ENCODE assay signal across 15 cellular contexts in genomic region chrX:155022587-155022986, GRCh38. TPM values are rescaled to one million over a fixed set of nuclear protein-coding genes. Genes with fewer than 3 reads are reported as not detected.
DNase-seq lines count a peak whose midpoint lies in the region; ATAC-seq, FAIRE-seq and TF ChIP-seq lines count a peak whose summit lies in the region.
"Had no signal": no experiment of that assay in that cellular context is flagged by ENCODE, and none has a peak within 500 bp of the region (broad histone marks: within the 10 kb centered on the region; RNA-seq: fewer than 3 reads in every experiment).

F8 (minus strand) TSS chrX:155022723; CDS start chrX:155022552, 171 bp downstream.

- H3K4me2 ChIP-seq in K562 (ENCODE audit: insufficient read depth, low read length), result peak within 1 kb of the TSS; percentile 77
- H3K4me2 ChIP-seq: BLaER1 had no signal

- H3K4me1 ChIP-seq in K562 (replicated peaks in 1 of 2; ENCODE audit: control insufficient read depth in 2 of 2, insufficient read depth in 2 of 2, low read length in 2 of 2) (peaks cover 14 to 31% of the 10 kb centered on the region in 2 experiments), thymus (ENCODE audit: control insufficient read depth, insufficient read depth, low read length) (no peaks in the 10 kb centered on the region), mucosa of descending colon (ENCODE audit: low read depth) (no peaks in the 10 kb centered on the region), suprapubic skin (no peaks in the 10 kb centered on the region)
- H3K4me1 ChIP-seq: BLaER1 had no signal

- no peaks in the 10 kb centered on the region for H3K9me1 ChIP-seq in K562 (ENCODE audit: control insufficient read depth, insufficient read depth, low read length)

- WGBS in K562 (ENCODE audit: insufficient coverage, low coverage, missing lambda C conversion rate), result 0% methylated on average over 1 of the region's 1 CpG
- WGBS in thymus, result 6% methylated on average over 1 of the region's 1 CpG
- WGBS in suprapubic skin, result 7% methylated on average over 1 of the region's 1 CpG

- TF ChIP-seq EP300 in K562 (IDR thresholded peaks at IDR 0.05; ENCODE audit: low read length) (peak; percentile 73), suprapubic skin (IDR thresholded peaks at IDR 0.05) (no peak)

- CTCF ChIA-PET in K562 (lab: Yijun Ruan, JAX; ENCODE audit: low intra/inter-chr PET ratio), result no interaction called here

- H3K27ac ChIP-seq in K562 (ENCODE audit: extremely low read depth, low read depth, low read length), result peak within 1 kb of the TSS; percentile 18; the same call in 1 of the 3 replicates
- no peak within 1 kb of the TSS for H3K27ac ChIP-seq in thymus (ENCODE audit: low read depth)
- H3K27ac ChIP-seq in suprapubic skin, result no peak within 1 kb of the TSS
- H3K27ac ChIP-seq: BLaER1 had no signal

- H2AFZ ChIP-seq in K562 (ENCODE audit: low read depth, low read length), result peak within 1 kb of the TSS; percentile 76

- intact Hi-C loops in K562 (cut with micrococcal nuclease) (no loop called here), mucosa of descending colon (cut with DNase I, micrococcal nuclease) (no loop called here)

- ATAC-seq in K562 (no peak), left lobe of liver (no peak), mucosa of descending colon (no peak), GM18868 (IDR thresholded peaks at IDR 0.05; ENCODE audit: unreplicated experiment) (no peak)
- ATAC-seq: stimulated activated naive CD8-positive, alpha-beta T cell treated with anti-CD3 and anti-CD28 coated beads, Interleukin-15, amount 100 ng/mL, for 72 hours had no signal

- POLR2A ChIA-PET in K562 (lab: Yijun Ruan, JAX), result no interaction called here

- BruUV-seq in K562 (replicated peaks; lab: Mats Ljungman, UMichigan), result no TSS peak

- in situ Hi-C loops in K562 (cut with MboI), result no loop called here

- no peak for TF ChIP-seq CTCF in K562 (IDR thresholded peaks at IDR 0.05 in 2 of 3, conservative IDR thresholded peaks at IDR 0.05 in 1 of 3; ENCODE audit: insufficient read depth in 2 of 3, low read depth in 1 of 3, low read length in 3 of 3)
- TF ChIP-seq CTCF in mucosa of descending colon (IDR thresholded peaks at IDR 0.05), result no peak
- no peak for TF ChIP-seq CTCF in suprapubic skin (IDR thresholded peaks at IDR 0.05)

- DNase-seq in OCI-M1 (lab: John Stamatoyannopoulos, UW) (peak; percentile 58), K562 (ENCODE audit: extremely low read depth in 1 of 4, low spot score in 3 of 4) (peak in 2 of 4 experiments; percentile 33 to 60), left lobe of liver (ENCODE audit: low spot score) (no peak), mucosa of descending colon (no peak), suprapubic skin (ENCODE audit: low spot score in 2 of 2) (no peak)
- DNase-seq: activated CD4-positive, alpha-beta T cell treated with anti-CD3 and anti-CD28 coated beads, Interleukin-2, amount 50 U/mL, for 48 hours; GOT3; NCI-H1436 treated with DMSO at 0.1 percent for 48 hours; NCI-H446; stimulated activated naive CD8-positive, alpha-beta T cell treated with anti-CD3 and anti-CD28 coated beads, Interleukin-15, amount 100 ng/mL, for 72 hours; T-helper 9 cell had no signal

- H3K4me3 ChIP-seq in K562 (no peak within 1 kb of the TSS; the same call in 1 of the 2 replicates), thymus (ENCODE audit: low read length) (no peak within 1 kb of the TSS), mucosa of descending colon (no peak within 1 kb of the TSS), suprapubic skin (no peak within 1 kb of the TSS)
- H3K4me3 ChIP-seq: BLaER1 had no signal

- H3K27me3 ChIP-seq in K562 (ENCODE audit: control insufficient read depth in 2 of 2, insufficient read depth in 2 of 2, low read length in 2 of 2) (no peaks in the 10 kb centered on the region), thymus (ENCODE audit: control insufficient read depth, insufficient read depth) (no peaks in the 10 kb centered on the region), suprapubic skin (no peaks in the 10 kb centered on the region)

- peak within 1 kb of the TSS; percentile 26 to 43; a peak in 2 of 4 replicates for H3K9ac ChIP-seq in K562 (ENCODE audit: insufficient read depth in 1 of 2, low read depth in 2 of 2, low read length in 2 of 2)
- H3K9ac ChIP-seq: BLaER1 had no signal

- no peaks in the 10 kb centered on the region for H4K20me1 ChIP-seq in K562 (replicated peaks; ENCODE audit: control insufficient read depth, insufficient read depth, low read length)
- H4K20me1 ChIP-seq: BLaER1 had no signal

- TF ChIP-seq RAD21 in K562 (CRISPR knock-in tag; conservative IDR thresholded peaks at IDR 0.05 in 1 of 2, IDR thresholded peaks at IDR 0.05 in 1 of 2), result no peak

- H3K9me3 ChIP-seq in K562 (replicated peaks; ENCODE audit: control insufficient read depth, insufficient read depth, low read depth, low read length) (no peaks in the 10 kb centered on the region), thymus (ENCODE audit: control insufficient read depth) (no peaks in the 10 kb centered on the region), mucosa of descending colon (no peaks in the 10 kb centered on the region), suprapubic skin (no peaks in the 10 kb centered on the region)
- H3K9me3 ChIP-seq: BLaER1 had no signal

- no peak for TF ChIP-seq POLR2A in K562 (conservative IDR thresholded peaks at IDR 0.05)
- TF ChIP-seq POLR2A in suprapubic skin (IDR thresholded peaks at IDR 0.05), result no peak

- peak; percentile 74 for FAIRE-seq in K562 (lab: Jason Lieb, UNC)
- FAIRE-seq: endothelial cell of umbilical vein had no signal

- H3K36me3 ChIP-seq in K562 (ENCODE audit: control insufficient read depth, insufficient read depth, low read length) (no peaks in the 10 kb centered on the region), thymus (ENCODE audit: control insufficient read depth, insufficient read depth) (no peaks in the 10 kb centered on the region), mucosa of descending colon (ENCODE audit: low read depth) (no peaks in the 10 kb centered on the region), suprapubic skin (no peaks in the 10 kb centered on the region)
- H3K36me3 ChIP-seq: BLaER1 had no signal

- H3K79me2 ChIP-seq in K562 (ENCODE audit: control insufficient read depth, insufficient read depth, low read length), result peaks cover 6% of the 10 kb centered on the region

TF ChIP-seq in K562, 482 proteins besides CTCF, POLR2A, EP300 and RAD21 (continues in another document):
- TF ChIP-seq NUFIP1 (IDR thresholded peaks at IDR 0.05; ENCODE audit: partially characterized antibody) (no peak), ZNF764 (CRISPR knock-in tag; IDR thresholded peaks at IDR 0.05; ENCODE audit: low read depth) (no peak)

RNA-seq across cellular contexts. Expression of gene F8, which starts in this region (rescaled TPM):
- 1.9 and 2.1 TPM in 2 replicates for total RNA-seq in K562 (2011; cell fraction: chromatin; rRNA removed; ENCODE audit: low replicate concordance)
- total RNA-seq in K562 (2011; cell fraction: nucleolus; rRNA removed), result 0.33 and 0.66 TPM in 2 replicates
- total RNA-seq in K562 (2011; cell fraction: nucleoplasm; rRNA removed), result 0.95 and 2.0 TPM in 2 replicates
- total RNA-seq in K562 (2014; rRNA removed) (0.59 and 1.3 TPM in 2 replicates), K562 (2014; rRNA removed; fragmentation: Illumina TruSeq; extraction: Trizol) (0.91 and 0.93 TPM in 2 replicates), K562 (2015; rRNA removed; fragmentation: Illumina TruSeq; extraction: Trizol) (1.7 and 2.2 TPM in 2 replicates), K562 (2021) (1.2 and 1.8 TPM in 2 replicates), left lobe of liver (22.6 TPM), mucosa of descending colon (10 to 100 TPM in 1 of 3 donors, 1 to 10 TPM in 2; 2.8 to 14.0 (median 5.4) TPM), suprapubic skin (10 to 100 TPM in 1 of 4 donors, 1 to 10 TPM in 3; 5.1 to 15.0 (median 6.7) TPM)
- polyA plus RNA-seq in K562 (2011; rRNA removed) (3.8 and 6.4 TPM in 2 replicates), K562 (2014; fragmentation: Illumina TruSeq; extraction: Trizol) (0.78 and 0.95 TPM in 2 replicates), K562 (2014; fragmentation: Nextera tagmentation; extraction: Ambion mirVana) (under 1 TPM; 0.80 to 0.91 TPM), K562 (2014; rRNA removed) (0.12 and 0.41 TPM in 2 replicates), thymus (10.7 TPM)
- 1.4 and 2.9 TPM in 2 replicates for polyA plus RNA-seq in K562 (2011; cell fraction: cytosol; rRNA removed)
- 2.5 and 4.6 TPM in 2 replicates for polyA plus RNA-seq in K562 (2011; cell fraction: nucleus; rRNA removed)
- 2.8 and 5.7 TPM in 2 replicates for polyA plus RNA-seq in K562 (2012)
- polyA minus RNA-seq in K562 (2011; rRNA and poly(A)+ RNA removed), result 4.3 and 17.2 TPM in 2 replicates
- 1.7 and 4.0 TPM in 2 replicates for polyA minus RNA-seq in K562 (2011; cell fraction: cytosol; rRNA and poly(A)+ RNA removed)
- polyA minus RNA-seq in K562 (2011; cell fraction: nucleus; rRNA and poly(A)+ RNA removed), result 0.94 and 6.9 TPM in 2 replicates
